11 cellular contexts compared by ENCODE assay signal in genomic region chr12:6276247-6276887, GRCh38. TPM values are rescaled to one million over a fixed set of nuclear protein-coding genes. Genes with fewer than 3 reads are reported as not detected.
"Had no signal": no experiment of that assay in that cellular context is flagged by ENCODE, and none has a peak within 500 bp of the region (broad histone marks: within the 10 kb centered on the region; RNA-seq: fewer than 3 reads in every experiment).

No MANE protein-coding gene starts in this region.

- H3K36me3 Mint-ChIP-seq: activated naive CD8-positive, alpha-beta T cell; memory B cell; stimulated activated memory B cell treated with anti-CD40 and anti-IgM and Interleukin-4, amounts not matched to agents 10 μg/mL and 1 μg/mL and 100 μg/mL, for 72 hours had no signal

- H3K9me3 Mint-ChIP-seq: memory B cell; nephron progenitor cell; stimulated activated memory B cell treated with anti-CD40 and anti-IgM and Interleukin-4, amounts not matched to agents 10 μg/mL and 1 μg/mL and 100 μg/mL, for 72 hours had no signal

- H3K4me3 ChIP-seq: heart left ventricle, upper lobe of left lung had no signal

- H3K27ac Mint-ChIP-seq: activated naive CD8-positive, alpha-beta T cell; memory B cell; nephron progenitor cell; stimulated activated memory B cell treated with anti-CD40 and anti-IgM and Interleukin-4, amounts not matched to agents 10 μg/mL and 1 μg/mL and 100 μg/mL, for 72 hours had no signal

- DNase-seq: activated effector memory CD4-positive, alpha-beta T cell treated with Interleukin-2 at 50 U/mL for 16 hours; foreskin melanocyte; heart left ventricle; nephron progenitor cell; substantia nigra had no signal

- H3K27me3 ChIP-seq: heart left ventricle, upper lobe of left lung had no signal

- H3K9me3 ChIP-seq: heart left ventricle, upper lobe of left lung had no signal

- H3K4me3 Mint-ChIP-seq: activated naive CD8-positive, alpha-beta T cell; memory B cell; nephron progenitor cell; stimulated activated memory B cell treated with anti-CD40 and anti-IgM and Interleukin-4, amounts not matched to agents 10 μg/mL and 1 μg/mL and 100 μg/mL, for 72 hours had no signal

- H3K36me3 ChIP-seq: heart left ventricle, upper lobe of left lung had no signal

- ATAC-seq: activated CD4-positive, CD25-positive, alpha-beta regulatory T cell treated with anti-CD3 and anti-CD28 coated beads, Interleukin-2, amount 50 U/mL, for 24 hours; heart left ventricle; stimulated activated memory B cell treated with anti-CD40 and anti-IgM and Interleukin-4, amounts not matched to agents 10 μg/mL and 1 μg/mL and 100 μg/mL, for 72 hours had no signal

RNA-seq across cellular contexts. Expression of gene PLEKHG6, which starts 34.1 kb away (rescaled TPM):
- total RNA-seq: T-helper 2 cell treated with Interferon-gamma antibody and Interleukin-4, amounts not matched to agents 100 ng/mL and 5 ng/mL, for 36 hours had no signal
